In genomic region chr9:14782652-14783051, GRCh38 we compare ENCODE assay signal across 17 cellular contexts.
DNase-seq lines count a peak whose midpoint lies in the region; ATAC-seq, FAIRE-seq and TF ChIP-seq lines count a peak whose summit lies in the region.
"Had no signal": no experiment of that assay in that cellular context is flagged by ENCODE, and none has a peak within 500 bp of the region (broad histone marks: within the 10 kb centered on the region; RNA-seq: fewer than 3 reads in every experiment).

No MANE protein-coding gene starts in this region.

- no peak for FAIRE-seq in HepG2 (lab: Jason Lieb, UNC)
- FAIRE-seq: GM12878 had no signal

- TF ChIP-seq POLR2A in HepG2 (IDR thresholded peaks at IDR 0.05; ENCODE audit: insufficient read depth in 1 of 2, low read depth in 2 of 2, low read length in 2 of 2): peak in 1 of 2 experiments; percentile 18; a peak in 1 of 4 replicates
- TF ChIP-seq POLR2A in right lobe of liver (IDR thresholded peaks at IDR 0.05): no peak

- TF ChIP-seq CTCF in HepG2 (CRISPR knock-in tag; IDR thresholded peaks at IDR 0.05) (no peak), right lobe of liver (IDR thresholded peaks at IDR 0.05) (no peak)

- H2AFZ ChIP-seq in HepG2 (ENCODE audit: low read length): no peak overlapping the region

- H3K27me3 Mint-ChIP-seq in activated CD4-positive, alpha-beta memory T cell treated with anti-CD3 and anti-CD28 coated beads, Interleukin-2, amount 10 ng/mL, durations not matched to agents 7 days and 5 days: no peaks in the 10 kb centered on the region
- H3K27me3 Mint-ChIP-seq: CD4-positive, CD25-positive, alpha-beta regulatory T cell had no signal

- CTCF ChIA-PET in HepG2 (lab: Yijun Ruan, JAX; ENCODE audit: low intra/inter-chr PET ratio, low total read pairs): no interaction called here
- CTCF ChIA-PET in activated CD4-positive, alpha-beta memory T cell treated with anti-CD3 and anti-CD28 coated beads, Interleukin-2, amount 10 ng/mL, durations not matched to agents 7 days and 5 days (lab: Charles Lee): no interaction called here

- H3K9ac ChIP-seq in HepG2 (ENCODE audit: insufficient read depth, low read depth, low read length): no peak overlapping the region
- H3K9ac ChIP-seq: SK-N-SH had no signal

- H3K36me3 Mint-ChIP-seq in activated CD4-positive, alpha-beta memory T cell treated with anti-CD3 and anti-CD28 coated beads, Interleukin-2, amount 10 ng/mL, durations not matched to agents 7 days and 5 days (ENCODE audit: low read depth): no peaks in the 10 kb centered on the region
- H3K36me3 Mint-ChIP-seq: CD4-positive, CD25-positive, alpha-beta regulatory T cell had no signal

- H3K79me2 ChIP-seq in HepG2 (ENCODE audit: insufficient read depth, low read length): no peaks in the 10 kb centered on the region

- H3K4me3 Mint-ChIP-seq in activated CD4-positive, alpha-beta memory T cell treated with anti-CD3 and anti-CD28 coated beads, Interleukin-2, amount 10 ng/mL, durations not matched to agents 7 days and 5 days: no peak overlapping the region
- H3K4me3 Mint-ChIP-seq: CD4-positive, CD25-positive, alpha-beta regulatory T cell; H9 had no signal

- H3K27ac ChIP-seq in HepG2 (ENCODE audit: extremely low read length, insufficient read depth, low read length): no peak overlapping the region
- no peak overlapping the region for H3K27ac ChIP-seq in right lobe of liver

- DNase-seq in HepG2 (ENCODE audit: low spot score) (no peak), right lobe of liver (no peak), amniotic epithelial cell (ENCODE audit: low read depth) (peak; percentile 7), iris pigment epithelial cell (ENCODE audit: low read depth) (peak; percentile 15), AG08395 (ENCODE audit: low spot score) (no peak), Kasumi-1 (lab: John Stamatoyannopoulos, UW) (no peak)
- no peak for DNase-seq in activated CD4-positive, alpha-beta memory T cell treated with anti-CD3 and anti-CD28 coated beads, Interleukin-2, amount 10 ng/mL, durations not matched to agents 7 days and 5 days
- DNase-seq: CD4-positive, CD25-positive, alpha-beta regulatory T cell; H9; NCI-H1436; NCI-H2029 treated with DMSO at 0.1 percent for 48 hours; NCI-H446; NCI-H82; Right ventricle myocardium superior; SK-N-SH had no signal

- H3K27ac Mint-ChIP-seq in activated CD4-positive, alpha-beta memory T cell treated with anti-CD3 and anti-CD28 coated beads, Interleukin-2, amount 10 ng/mL, durations not matched to agents 7 days and 5 days: no peak overlapping the region
- H3K27ac Mint-ChIP-seq: CD4-positive, CD25-positive, alpha-beta regulatory T cell; H9 had no signal

- intact Hi-C loops in HepG2 (cut with micrococcal nuclease; ENCODE audit: unreplicated experiment): no loop called here
- intact Hi-C loops in right lobe of liver (cut with DNase I): no loop called here

- 94% methylated on average over 4 of the region's 4 CpGs for WGBS in HepG2 (ENCODE audit: low lambda C conversion rate)
- 68% methylated on average over 3 of the region's 4 CpGs for WGBS in right lobe of liver (ENCODE audit: insufficient coverage, low coverage, low lambda C conversion rate, missing lambda C conversion rate)

- peaks cover 7 to 53% of the 10 kb centered on the region in 2 experiments; a peak in 4 of 5 replicates for H3K36me3 ChIP-seq in HepG2 (replicated peaks in 1 of 2; ENCODE audit: control insufficient read depth in 1 of 2, insufficient read depth in 2 of 2, low read length in 2 of 2)
- H3K36me3 ChIP-seq in right lobe of liver: no peaks in the 10 kb centered on the region

- ATAC-seq in HepG2 (no peak), right lobe of liver (no peak)
- ATAC-seq: GM12878, Panc1 had no signal

- H3K9me3 ChIP-seq in HepG2 (ENCODE audit: low read length) (no peaks in the 10 kb centered on the region), right lobe of liver (no peaks in the 10 kb centered on the region)
- H3K9me3 ChIP-seq: SK-N-SH had no signal

- BruUV-seq in HepG2 (replicated peaks; lab: Mats Ljungman, UMichigan): no TSS peak

- peaks cover 20% of the 10 kb centered on the region; the same call in 1 of the 2 replicates for H4K20me1 ChIP-seq in HepG2 (ENCODE audit: insufficient read depth, low read length)

- in situ Hi-C loops in HepG2 (cut with HindIII; ENCODE audit: extremely low pct_ligation_motif_present, low pct_unique_long_range_greater_than_20kb): no loop called here

- no peaks in the 10 kb centered on the region for H3K27me3 ChIP-seq in HepG2 (ENCODE audit: control insufficient read depth in 1 of 2, insufficient read depth in 2 of 2, low read length in 2 of 2)
- H3K27me3 ChIP-seq in right lobe of liver: no peaks in the 10 kb centered on the region

- POLR2A ChIA-PET in HepG2 (lab: Yijun Ruan, JAX): no interaction called here
- POLR2A ChIA-PET in activated CD4-positive, alpha-beta memory T cell treated with anti-CD3 and anti-CD28 coated beads, Interleukin-2, amount 10 ng/mL, durations not matched to agents 7 days and 5 days (lab: Charles Lee): no interaction called here

- H3K4me1 Mint-ChIP-seq in activated CD4-positive, alpha-beta memory T cell treated with anti-CD3 and anti-CD28 coated beads, Interleukin-2, amount 10 ng/mL, durations not matched to agents 7 days and 5 days: no peaks in the 10 kb centered on the region
- H3K4me1 Mint-ChIP-seq: CD4-positive, CD25-positive, alpha-beta regulatory T cell had no signal

- no peak overlapping the region for H3K4me3 ChIP-seq in HepG2 (replicated peaks in 1 of 3; ENCODE audit: insufficient read depth in 1 of 3, low read depth in 2 of 3, low read length in 3 of 3)
- H3K4me3 ChIP-seq in right lobe of liver: no peak overlapping the region
- H3K4me3 ChIP-seq: GM12878 had no signal

- no peak for TF ChIP-seq EP300 in HepG2 (IDR thresholded peaks at IDR 0.05; ENCODE audit: low read depth in 2 of 2, low read length in 2 of 2)
- no peak for TF ChIP-seq EP300 in HepG2 (CRISPR knock-in tag; IDR thresholded peaks at IDR 0.05; ENCODE audit: borderline replicate concordance)

- H3K4me2 ChIP-seq in HepG2 (ENCODE audit: low read depth, low read length): no peak overlapping the region
- H3K4me2 ChIP-seq: SK-N-SH had no signal

- H3K4me1 ChIP-seq in HepG2 (ENCODE audit: insufficient read depth, low read length) (peaks cover 24% of the 10 kb centered on the region), right lobe of liver (no peaks in the 10 kb centered on the region)

- no peak for TF ChIP-seq RAD21 in HepG2 (CRISPR knock-in tag; IDR thresholded peaks at IDR 0.05)

- H3K9me3 Mint-ChIP-seq in activated CD4-positive, alpha-beta memory T cell treated with anti-CD3 and anti-CD28 coated beads, Interleukin-2, amount 10 ng/mL, durations not matched to agents 7 days and 5 days: no peaks in the 10 kb centered on the region
- H3K9me3 Mint-ChIP-seq: CD4-positive, CD25-positive, alpha-beta regulatory T cell; H9 had no signal

TF ChIP-seq in HepG2, 621 proteins besides CTCF, POLR2A, EP300 and RAD21 (continues in another document):
- no peak for TF ChIP-seq SIX1 (CRISPR knock-in tag; IDR thresholded peaks at IDR 0.05; ENCODE audit: borderline replicate concordance)
- TF ChIP-seq NONO (IDR thresholded peaks at IDR 0.05): no peak
- no peak for TF ChIP-seq NONO (CRISPR knock-in tag; conservative IDR thresholded peaks at IDR 0.05)
- TF ChIP-seq, protein P1, sequence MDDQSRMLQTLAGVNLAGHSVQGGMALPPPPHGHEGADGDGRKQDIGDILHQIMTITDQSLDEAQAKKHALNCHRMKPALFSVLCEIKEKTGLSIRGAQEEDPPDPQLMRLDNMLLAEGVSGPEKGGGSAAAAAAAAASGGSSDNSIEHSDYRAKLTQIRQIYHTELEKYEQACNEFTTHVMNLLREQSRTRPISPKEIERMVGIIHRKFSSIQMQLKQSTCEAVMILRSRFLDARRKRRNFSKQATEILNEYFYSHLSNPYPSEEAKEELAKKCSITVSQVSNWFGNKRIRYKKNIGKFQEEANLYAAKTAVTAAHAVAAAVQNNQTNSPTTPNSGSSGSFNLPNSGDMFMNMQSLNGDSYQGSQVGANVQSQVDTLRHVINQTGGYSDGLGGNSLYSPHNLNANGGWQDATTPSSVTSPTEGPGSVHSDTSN (CRISPR knock-in tag; IDR thresholded peaks at IDR 0.05; ENCODE audit: borderline replicate concordance): no peak
- TF ChIP-seq BCLAF1 (IDR thresholded peaks at IDR 0.05): no peak
- no peak for TF ChIP-seq POGK (CRISPR knock-in tag; conservative IDR thresholded peaks at IDR 0.05)
- 0 out of 2 replicates have a peak, but pooled peaks have one; percentile 19 for TF ChIP-seq RBFOX2 (IDR thresholded peaks at IDR 0.05; ENCODE audit: low read depth, low read length)
- TF ChIP-seq AGO2 (optimal IDR thresholded peaks at IDR 0.05; ENCODE audit: low read depth, low read length): peak; percentile 41

Comparison
In these comparisons a context has a peak if more than half of its experiments do, and no peak if none do; other contexts are left out.
1. DNase-seq: peak in amniotic epithelial cell (single experiment) and iris pigment epithelial cell (single experiment); none in HepG2 (single experiment), right lobe of liver (0 of 3), activated CD4-positive, alpha-beta memory T cell treated with anti-CD3 and anti-CD28 coated beads, Interleukin-2, amount 10 ng/mL, durations not matched to agents 7 days and 5 days (single experiment), AG08395 (single experiment) and Kasumi-1 (0 of 2).